In genomic region chr13:20989883-20990282, GRCh38 we compare ENCODE assay signal across 1 cellular context.
TF ChIP-seq lines count a peak whose summit lies in the region.

No MANE protein-coding gene starts in this region.

TF ChIP-seq in GM23338, 12 proteins besides CTCF, POLR2A, EP300 and RAD21 (continued from another document):
- no peak for TF ChIP-seq ZNF462 (CRISPR knock-in tag; IDR thresholded peaks at IDR 0.05)
- no peak for TF ChIP-seq ZNF331 (CRISPR knock-in tag; IDR thresholded peaks at IDR 0.05; ENCODE audit: low read depth)
- TF ChIP-seq POLR2AphosphoS5 (IDR thresholded peaks at IDR 0.05; ENCODE audit: low read depth), result no peak
- no peak for TF ChIP-seq ZNF114 (CRISPR knock-in tag; IDR thresholded peaks at IDR 0.05)
- TF ChIP-seq ETS1 (IDR thresholded peaks at IDR 0.05), result no peak
- TF ChIP-seq REST (IDR thresholded peaks at IDR 0.05; ENCODE audit: unreplicated experiment), result no peak
- no peak for TF ChIP-seq EZH2 (IDR thresholded peaks at IDR 0.05; ENCODE audit: low read depth, unreplicated experiment)
- no peak for TF ChIP-seq STAT1 (IDR thresholded peaks at IDR 0.05; ENCODE audit: unreplicated experiment)
